In genomic region chr15:70419046-70419445, GRCh38 we compare ENCODE assay signal across 13 cellular contexts.
"Had no signal": no experiment of that assay in that cellular context is flagged by ENCODE, and none has a peak within 500 bp of the region (broad histone marks: within the 10 kb centered on the region; RNA-seq: fewer than 3 reads in every experiment).

No MANE protein-coding gene starts in this region.

- ATAC-seq: body of pancreas; stimulated activated naive CD8-positive, alpha-beta T cell treated with anti-CD3 and anti-CD28 coated beads, Interleukin-15, Interleukin-2, amounts not matched to agents 100 U/mL and 50 U/mL, for 24 hours had no signal

- H3K27ac ChIP-seq: adrenal gland, body of pancreas, sigmoid colon, suprapubic skin had no signal

- H3K27me3 ChIP-seq: body of pancreas, sigmoid colon had no signal

- H3K36me3 ChIP-seq: adrenal gland, sigmoid colon, suprapubic skin had no signal

- H3K4me3 ChIP-seq: adrenal gland, body of pancreas, lung, sigmoid colon, suprapubic skin had no signal

- H3K9me3 ChIP-seq: adrenal gland, body of pancreas, sigmoid colon, suprapubic skin had no signal

- DNase-seq: activated B cell treated with CpG ODN at 0.5 μM for 24 hours; activated CD4-positive, alpha-beta T cell treated with anti-CD3 and anti-CD28 coated beads, Interleukin-2, amount 10 ng/mL, durations not matched to agents 24 days and 14 days; activated naive CD4-positive, alpha-beta T cell treated with anti-CD3 and anti-CD28 coated beads, Interleukin-2, amount 50 U/mL, for 16 hours; activated T-cell treated with anti-CD3 and anti-CD28 coated beads for 4 hours; adrenal gland; body of pancreas; effector memory CD4-positive, alpha-beta T cell; nephron progenitor cell; sigmoid colon; stimulated activated CD4-positive, alpha-beta T cell treated with anti-CD3 and anti-CD28 coated beads, Interleukin-12 subunit alpha, Interleukin-12 subunit beta, amount 100 ng/mL, for 4 hours; stimulated activated naive CD8-positive, alpha-beta T cell treated with anti-CD3 and anti-CD28 coated beads, Interleukin-15, Interleukin-2, amounts not matched to agents 100 U/mL and 50 U/mL, for 24 hours had no signal

- H3K4me1 ChIP-seq: adrenal gland, sigmoid colon, suprapubic skin had no signal
